8 cellular contexts compared by ENCODE assay signal in genomic region chr7:909358-910329, GRCh38. TPM values are rescaled to one million over a fixed set of nuclear protein-coding genes. Genes with fewer than 3 reads are reported as not detected.
DNase-seq lines count a peak whose midpoint lies in the region.

No MANE protein-coding gene starts in this region.

- POLR2A ChIA-PET in activated CD4-positive, alpha-beta memory T cell treated with anti-CD3 and anti-CD28 coated beads for 36 hours (lab: Charles Lee) = interaction anchor here (1.6 kb wide), 1 partner anchor 65 kb away, joined by 6 read pairs; the partner anchor contains the start of gene COX19
- POLR2A ChIA-PET in activated CD4-positive, alpha-beta memory T cell treated with anti-CD3 and anti-CD28 coated beads, Interleukin-2, amount 10 ng/mL, durations not matched to agents 7 days and 5 days (lab: Charles Lee) = interaction anchor here (0.9 to 3.2 kb wide), 6 partner anchors 13 to 66 kb away, joined by 3 to 16 read pairs (median 4); partner anchors contain the start of genes ADAP1, COX19 and GET4

- CTCF ChIA-PET in activated CD4-positive, alpha-beta memory T cell treated with anti-CD3 and anti-CD28 coated beads for 36 hours (lab: Charles Lee) = interaction anchor here (0.6 to 5.6 kb wide), 14 partner anchors 8 to 1932 kb away, joined by 3 to 54 read pairs (median 4); partner anchors contain the start of genes ADAP1 and COX19
- CTCF ChIA-PET in activated CD4-positive, alpha-beta memory T cell treated with anti-CD3 and anti-CD28 coated beads, Interleukin-2, amount 10 ng/mL, durations not matched to agents 7 days and 5 days (lab: Charles Lee) = interaction anchor here (1.3 to 4.1 kb wide), 7 partner anchors 13 to 84 kb away, joined by 3 to 21 read pairs (median 4); partner anchors contain the start of genes ADAP1 and COX19

- DNase-seq in activated CD4-positive, alpha-beta memory T cell treated with anti-CD3 and anti-CD28 coated beads for 36 hours = no peak
- no peak for DNase-seq in activated CD4-positive, alpha-beta memory T cell treated with anti-CD3 and anti-CD28 coated beads, Interleukin-2, amount 10 ng/mL, durations not matched to agents 7 days and 5 days
- DNase-seq in UCSD-AML1 (lab: John Stamatoyannopoulos, UW; ENCODE audit: unreplicated experiment) (peak; percentile 8), glomerular visceral epithelial cell (ENCODE audit: extremely low spot score) (peak; percentile 29), posterior vena cava (ENCODE audit: low spot score) (peak; percentile 94), SW480 (ENCODE audit: low spot score) (no peak), COLO668 (lab: John Stamatoyannopoulos, UW; ENCODE audit: unreplicated experiment) (no peak)
- no peak for DNase-seq in stimulated activated CD4-positive, alpha-beta T cell treated with anti-CD3 and anti-CD28 coated beads, Interleukin-1b, Interleukin-23, amount 100 ng/mL, for 48 hours

- H3K4me3 Mint-ChIP-seq in activated CD4-positive, alpha-beta memory T cell treated with anti-CD3 and anti-CD28 coated beads for 36 hours = peak overlapping the region; percentile 8
- no peak overlapping the region for H3K4me3 Mint-ChIP-seq in activated CD4-positive, alpha-beta memory T cell treated with anti-CD3 and anti-CD28 coated beads, Interleukin-2, amount 10 ng/mL, durations not matched to agents 7 days and 5 days

- H3K27ac Mint-ChIP-seq in activated CD4-positive, alpha-beta memory T cell treated with anti-CD3 and anti-CD28 coated beads for 36 hours = no peak overlapping the region
- H3K27ac Mint-ChIP-seq in activated CD4-positive, alpha-beta memory T cell treated with anti-CD3 and anti-CD28 coated beads, Interleukin-2, amount 10 ng/mL, durations not matched to agents 7 days and 5 days = no peak overlapping the region

- H3K27me3 Mint-ChIP-seq in activated CD4-positive, alpha-beta memory T cell treated with anti-CD3 and anti-CD28 coated beads for 36 hours = no peaks in the 10 kb centered on the region
- peaks cover 9% of the 10 kb centered on the region for H3K27me3 Mint-ChIP-seq in activated CD4-positive, alpha-beta memory T cell treated with anti-CD3 and anti-CD28 coated beads, Interleukin-2, amount 10 ng/mL, durations not matched to agents 7 days and 5 days

- no peaks in the 10 kb centered on the region for H3K36me3 Mint-ChIP-seq in activated CD4-positive, alpha-beta memory T cell treated with anti-CD3 and anti-CD28 coated beads for 36 hours
- no peaks in the 10 kb centered on the region for H3K36me3 Mint-ChIP-seq in activated CD4-positive, alpha-beta memory T cell treated with anti-CD3 and anti-CD28 coated beads, Interleukin-2, amount 10 ng/mL, durations not matched to agents 7 days and 5 days (ENCODE audit: low read depth)

- peaks cover 10% of the 10 kb centered on the region for H3K4me1 Mint-ChIP-seq in activated CD4-positive, alpha-beta memory T cell treated with anti-CD3 and anti-CD28 coated beads for 36 hours (ENCODE audit: low read depth)
- H3K4me1 Mint-ChIP-seq in activated CD4-positive, alpha-beta memory T cell treated with anti-CD3 and anti-CD28 coated beads, Interleukin-2, amount 10 ng/mL, durations not matched to agents 7 days and 5 days = peaks cover 9% of the 10 kb centered on the region

- intact Hi-C loops in activated CD4-positive, alpha-beta memory T cell treated with anti-CD3 and anti-CD28 coated beads for 36 hours (cut with micrococcal nuclease) = loop anchor here (1.0 kb wide), 1 partner anchor 45 kb away; the partner anchor contains the start of gene ADAP1
- intact Hi-C loops in posterior vena cava (cut with DNase I) = no loop called here

- no peaks in the 10 kb centered on the region for H3K9me3 Mint-ChIP-seq in activated CD4-positive, alpha-beta memory T cell treated with anti-CD3 and anti-CD28 coated beads for 36 hours
- H3K9me3 Mint-ChIP-seq in activated CD4-positive, alpha-beta memory T cell treated with anti-CD3 and anti-CD28 coated beads, Interleukin-2, amount 10 ng/mL, durations not matched to agents 7 days and 5 days = no peaks in the 10 kb centered on the region

RNA-seq across cellular contexts. Expression of gene GET4, which starts 33.3 kb away (rescaled TPM):
- total RNA-seq in activated CD4-positive, alpha-beta memory T cell treated with anti-CD3 and anti-CD28 coated beads for 36 hours = 10 to 100 TPM; 22.3 to 27.1 TPM
- total RNA-seq in activated CD4-positive, alpha-beta memory T cell treated with anti-CD3 and anti-CD28 coated beads, Interleukin-2, amount 10 ng/mL, durations not matched to agents 7 days and 5 days = 10 to 100 TPM; 32.6 to 38.2 TPM
- 10 to 100 TPM; 13.2 to 16.3 TPM for total RNA-seq in posterior vena cava

RNA-seq across cellular contexts. Expression of gene ADAP1, which starts 44.8 kb away (rescaled TPM):
- total RNA-seq in activated CD4-positive, alpha-beta memory T cell treated with anti-CD3 and anti-CD28 coated beads for 36 hours = 10 to 100 TPM; 14.1 to 16.1 TPM
- total RNA-seq in activated CD4-positive, alpha-beta memory T cell treated with anti-CD3 and anti-CD28 coated beads, Interleukin-2, amount 10 ng/mL, durations not matched to agents 7 days and 5 days = 10 to 100 TPM; 11.1 to 13.0 TPM
- total RNA-seq in posterior vena cava = 10 to 100 TPM; 16.3 to 17.8 TPM

Comparison
In these comparisons a context has a peak if more than half of its experiments do, and no peak if none do; other contexts are left out.
1. DNase-seq: peak in UCSD-AML1 (single experiment), glomerular visceral epithelial cell (single experiment) and posterior vena cava (single experiment); none in activated CD4-positive, alpha-beta memory T cell treated with anti-CD3 and anti-CD28 coated beads for 36 hours (single experiment), activated CD4-positive, alpha-beta memory T cell treated with anti-CD3 and anti-CD28 coated beads, Interleukin-2, amount 10 ng/mL, durations not matched to agents 7 days and 5 days (single experiment), SW480 (single experiment), COLO668 (single experiment) and stimulated activated CD4-positive, alpha-beta T cell treated with anti-CD3 and anti-CD28 coated beads, Interleukin-1b, Interleukin-23, amount 100 ng/mL, for 48 hours (single experiment).